8 cellular contexts compared by ENCODE assay signal in the genomic region with DNA sequence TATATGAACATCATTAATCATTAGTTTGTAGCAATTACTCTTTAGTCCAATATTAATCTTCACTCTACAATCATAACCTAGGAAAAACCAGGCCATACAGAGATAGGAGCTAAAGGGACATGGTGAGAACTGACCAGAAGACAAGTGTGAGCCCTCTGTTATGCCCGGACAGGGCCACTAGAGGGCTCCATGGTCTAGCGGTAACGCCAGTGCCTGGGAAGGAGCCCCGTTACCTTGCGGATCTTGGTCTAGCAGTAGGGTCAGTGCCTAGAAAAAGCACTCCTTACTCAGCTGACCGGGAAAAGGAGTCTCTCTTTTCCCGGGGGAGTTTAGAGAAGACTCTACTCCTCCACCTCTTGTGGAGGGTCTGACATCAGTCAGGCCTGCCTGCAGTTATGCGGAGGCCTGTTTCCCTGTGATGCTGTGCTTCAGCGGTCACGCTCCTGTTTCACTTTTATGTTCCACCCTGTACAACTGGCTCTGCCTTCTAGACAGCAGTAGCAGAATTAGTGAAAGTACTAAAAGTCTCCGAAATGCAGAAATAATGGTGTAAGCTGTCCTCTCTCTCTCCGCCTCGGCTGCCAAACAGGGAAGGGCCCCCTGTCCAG. TPM values are rescaled to one million over a fixed set of nuclear protein-coding genes. Genes with fewer than 3 reads are reported as not detected.
DNase-seq lines count a peak whose midpoint lies in the region; TF ChIP-seq lines count a peak whose summit lies in the region.

No MANE protein-coding gene starts in this region.

- H3K4me2 ChIP-seq in mesenchymal stem cell (ENCODE audit: low read length, poor library complexity, severe bottlenecking) = no peak overlapping the region

- no peak overlapping the region for H3K18ac ChIP-seq in mesenchymal stem cell (ENCODE audit: low read depth in 1 of 2, low read length in 2 of 2)

- H3K36me3 ChIP-seq in mesenchymal stem cell (ENCODE audit: control insufficient read depth in 1 of 2, insufficient read depth in 2 of 2, low read depth in 1 of 2, low read length in 2 of 2) = no peaks in the 10 kb centered on the region

- H3K4me3 Mint-ChIP-seq in activated CD4-positive, alpha-beta memory T cell treated with anti-CD3 and anti-CD28 coated beads for 36 hours = peak overlapping the region; percentile 23

- no peak overlapping the region for H2AFZ ChIP-seq in mesenchymal stem cell (ENCODE audit: low read depth, low read length)

- H4K91ac ChIP-seq in mesenchymal stem cell (ENCODE audit: low read length) = no peak overlapping the region

- H3K27me3 ChIP-seq in mesenchymal stem cell (ENCODE audit: control insufficient read depth in 1 of 2, insufficient read depth in 1 of 2, low read length in 2 of 2) = peaks cover 0 to 10% of the 10 kb centered on the region in 2 experiments

- H2BK120ac ChIP-seq in mesenchymal stem cell (ENCODE audit: low read depth, low read length) = no peak overlapping the region

- CTCF ChIA-PET in AG04449 (lab: Yijun Ruan, JAX) = interaction anchor here (0.6 to 2.4 kb wide), 24 partner anchors 10 to 626 kb away, joined by 3 to 14 read pairs (median 4); partner anchors contain the start of genes OR7D2, ZNF121 and ZNF266
- CTCF ChIA-PET in activated CD4-positive, alpha-beta memory T cell treated with anti-CD3 and anti-CD28 coated beads for 36 hours (lab: Charles Lee) = interaction anchor here (0.6 to 2.5 kb wide), 16 partner anchors 10 to 593 kb away, joined by 3 to 14 read pairs (median 3); partner anchors contain the start of genes ZNF266, ZNF559 and ZNF846

- no peak overlapping the region for H4K8ac ChIP-seq in mesenchymal stem cell (ENCODE audit: low read length)

- H3K14ac ChIP-seq in mesenchymal stem cell (ENCODE audit: low read length in 2 of 2) = no peak overlapping the region

- no peaks in the 10 kb centered on the region for H3K79me1 ChIP-seq in mesenchymal stem cell (replicated peaks; ENCODE audit: low read length, poor library complexity, severe bottlenecking)

- H3K36me3 Mint-ChIP-seq in activated CD4-positive, alpha-beta memory T cell treated with anti-CD3 and anti-CD28 coated beads for 36 hours = no peaks in the 10 kb centered on the region

- H3K4me3 ChIP-seq in AG04449 (ENCODE audit: low read depth, low read length) = peak overlapping the region; percentile 40
- peak overlapping the region in 1 of 2 experiments; percentile 77 for H3K4me3 ChIP-seq in mesenchymal stem cell (ENCODE audit: insufficient read depth in 1 of 2, low read depth in 1 of 2, low read length in 2 of 2)

- no peak overlapping the region for H3K27ac ChIP-seq in mesenchymal stem cell (ENCODE audit: low read length, poor library complexity, severe bottlenecking)

- H3K4me1 ChIP-seq in mesenchymal stem cell (ENCODE audit: control insufficient read depth, insufficient read depth, low read depth, low read length) = no peaks in the 10 kb centered on the region

- WGBS in mesenchymal stem cell = 49% methylated on average over 13 of the region's 13 CpGs

- H2AK5ac ChIP-seq in mesenchymal stem cell (ENCODE audit: low read length, severe bottlenecking) = no peak overlapping the region

- no peak overlapping the region for H2BK15ac ChIP-seq in mesenchymal stem cell (ENCODE audit: low read depth, poor library complexity, severe bottlenecking)

- peaks cover 4% of the 10 kb centered on the region for H3K27me3 Mint-ChIP-seq in activated CD4-positive, alpha-beta memory T cell treated with anti-CD3 and anti-CD28 coated beads for 36 hours

- no peak overlapping the region for H2BK5ac ChIP-seq in mesenchymal stem cell (ENCODE audit: low read depth, low read length, poor library complexity, severe bottlenecking)

- peak; percentile 83 for TF ChIP-seq CTCF in AG04449 (IDR thresholded peaks at IDR 0.05; ENCODE audit: insufficient read depth, low read length, missing control alignments)

- POLR2A ChIA-PET in AG04449 (lab: Yijun Ruan, JAX) = no interaction called here
- POLR2A ChIA-PET in activated CD4-positive, alpha-beta memory T cell treated with anti-CD3 and anti-CD28 coated beads for 36 hours (lab: Charles Lee) = no interaction called here

- DNase-seq in AG04449 (ENCODE audit: low read depth, low spot score) (no peak), GM19238 (ENCODE audit: insufficient read length, low spot score) (peak; percentile 27), NCI-H69 (lab: John Stamatoyannopoulos, UW) (peak; percentile 69), ecto neural progenitor cell (ENCODE audit: low spot score) (peak; percentile 71), mesenchymal stem cell (peak; percentile 49), NCI-H187 treated with DMSO at 0.1 percent for 48 hours (lab: John Stamatoyannopoulos, UW) (no peak)
- DNase-seq in activated CD4-positive, alpha-beta memory T cell treated with anti-CD3 and anti-CD28 coated beads for 36 hours = peak; percentile 76
- peak; percentile 30 for DNase-seq in stimulated activated CD8-positive, alpha-beta memory T cell treated with anti-CD3 and anti-CD28 coated beads, Interleukin-12 subunit alpha, Interleukin-12 subunit beta, amount 100 ng/mL, for 4 hours (ENCODE audit: low read depth)

- no peaks in the 10 kb centered on the region for H3K9me3 Mint-ChIP-seq in activated CD4-positive, alpha-beta memory T cell treated with anti-CD3 and anti-CD28 coated beads for 36 hours

- no peak overlapping the region for H3K4ac ChIP-seq in mesenchymal stem cell (ENCODE audit: low read depth in 1 of 2, low read length in 2 of 2)

- peak overlapping the region; percentile 76 for H3K9ac ChIP-seq in mesenchymal stem cell (ENCODE audit: low read length)

- H3K9me3 ChIP-seq in mesenchymal stem cell (ENCODE audit: control insufficient read depth, low read length) = no peaks in the 10 kb centered on the region

- H2BK12ac ChIP-seq in mesenchymal stem cell (ENCODE audit: low read length in 2 of 2) = no peak overlapping the region

- H3K23ac ChIP-seq in mesenchymal stem cell (ENCODE audit: low read length in 2 of 2) = no peak overlapping the region

- H3K4me1 Mint-ChIP-seq in activated CD4-positive, alpha-beta memory T cell treated with anti-CD3 and anti-CD28 coated beads for 36 hours (ENCODE audit: low read depth) = peaks cover 2% of the 10 kb centered on the region

- no peak overlapping the region for H3K27ac Mint-ChIP-seq in activated CD4-positive, alpha-beta memory T cell treated with anti-CD3 and anti-CD28 coated beads for 36 hours

- intact Hi-C loops in activated CD4-positive, alpha-beta memory T cell treated with anti-CD3 and anti-CD28 coated beads for 36 hours (cut with micrococcal nuclease) = loop anchor here (1.0 to 2.0 kb wide), 4 partner anchors 69 to 591 kb away; no protein-coding TSS in a partner anchor

RNA-seq across cellular contexts. Expression of gene OR7D4, which starts 13.8 kb away (rescaled TPM):
- total RNA-seq in activated CD4-positive, alpha-beta memory T cell treated with anti-CD3 and anti-CD28 coated beads for 36 hours = not detected
- polyA plus RNA-seq in mesenchymal stem cell (2013, experiment 1 of 2) = not detected
- polyA plus RNA-seq in mesenchymal stem cell (2013, experiment 2 of 2) = not detected

RNA-seq across cellular contexts. Expression of gene OR7D2, which starts 26.8 kb away (rescaled TPM):
- under 1 TPM in 1 of 2 experiments, not detected in 1; 0.17 TPM for total RNA-seq in activated CD4-positive, alpha-beta memory T cell treated with anti-CD3 and anti-CD28 coated beads for 36 hours
- polyA plus RNA-seq in mesenchymal stem cell (2013, experiment 1 of 2) = 0.03 TPM
- 0.03 TPM for polyA plus RNA-seq in mesenchymal stem cell (2013, experiment 2 of 2)

RNA-seq across cellular contexts. Expression of gene OR7E24, which starts 45.1 kb away (rescaled TPM):
- total RNA-seq in activated CD4-positive, alpha-beta memory T cell treated with anti-CD3 and anti-CD28 coated beads for 36 hours = not detected
- not detected for polyA plus RNA-seq in mesenchymal stem cell (2013, experiment 1 of 2)
- polyA plus RNA-seq in mesenchymal stem cell (2013, experiment 2 of 2) = not detected

Comparison
In these comparisons a context has a peak if more than half of its experiments do, and no peak if none do; other contexts are left out.
1. DNase-seq: peak in GM19238 (single experiment), NCI-H69 (single experiment), activated CD4-positive, alpha-beta memory T cell treated with anti-CD3 and anti-CD28 coated beads for 36 hours (single experiment), ecto neural progenitor cell (single experiment), mesenchymal stem cell (single experiment) and stimulated activated CD8-positive, alpha-beta memory T cell treated with anti-CD3 and anti-CD28 coated beads, Interleukin-12 subunit alpha, Interleukin-12 subunit beta, amount 100 ng/mL, for 4 hours (single experiment); none in AG04449 (single experiment) and NCI-H187 treated with DMSO at 0.1 percent for 48 hours (single experiment).